Comparison of ENCODE assay signal across 27 cellular contexts in the genomic region with DNA sequence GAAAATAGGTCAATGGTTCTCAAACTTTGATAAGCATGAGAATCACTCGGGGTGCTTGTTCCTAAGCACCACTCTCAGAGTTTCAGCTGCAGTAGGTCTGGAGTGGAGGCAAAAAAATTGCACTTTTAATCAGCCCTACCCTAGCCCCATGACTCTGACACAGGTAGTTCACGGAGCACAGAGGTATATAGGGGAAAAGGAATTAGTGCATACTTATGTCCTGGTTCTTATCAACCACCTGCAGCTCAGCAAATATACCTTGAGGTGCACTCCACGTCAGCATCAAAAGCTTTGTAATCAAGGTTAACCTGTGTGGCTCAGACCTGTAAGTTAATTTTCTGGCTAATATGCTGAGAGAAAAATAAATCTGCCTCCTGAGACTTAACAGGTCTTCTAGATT.
DNase-seq lines count a peak whose midpoint lies in the region; ATAC-seq and TF ChIP-seq lines count a peak whose summit lies in the region.
"Had no signal": no experiment of that assay in that cellular context is flagged by ENCODE, and none has a peak within 500 bp of the region (broad histone marks: within the 10 kb centered on the region; RNA-seq: fewer than 3 reads in every experiment).

No MANE protein-coding gene starts in this region.

- POLR2A ChIA-PET in activated CD8-positive, alpha-beta T cell treated with anti-CD3 and anti-CD28 coated beads for 36 hours (lab: Charles Lee), result no interaction called here

- DNase-seq in DMS79 treated with DMSO at 0.1 percent for 48 hours (lab: John Stamatoyannopoulos, UW) (peak; percentile 45), DMS79 (lab: John Stamatoyannopoulos, UW) (no peak), NCI-H510A treated with DMSO at 0.1 percent for 48 hours (lab: John Stamatoyannopoulos, UW) (peak; percentile 66), left colon (no peak), upper lobe of right lung (no peak), activated gamma-delta T cell treated with Interleukin-2 at 50 U/mL for 16 hours (no peak)
- DNase-seq in activated CD8-positive, alpha-beta T cell treated with anti-CD3 and anti-CD28 coated beads for 36 hours, result no peak
- DNase-seq: 8988T; activated CD8-positive, alpha-beta T cell treated with anti-CD3 and anti-CD28 coated beads, Interleukin-2, amount 10 ng/mL, durations not matched to agents 7 days and 5 days; activated naive CD4-positive, alpha-beta T cell treated with anti-CD3 and anti-CD28 coated beads, Interleukin-2, amount 50 U/mL, for 16 hours; C1 segment of cervical spinal cord; esophagus squamous epithelium; islet precursor cell; MM.1S; NCI-H1105 treated with DMSO at 0.1 percent for 48 hours; nephron progenitor cell; Right ventricle myocardium superior; stimulated activated CD4-positive, alpha-beta T cell treated with anti-CD3 and anti-CD28 coated beads, Interleukin-15, amount 100 ng/mL, for 24 hours; substantia nigra; trophoblast cell had no signal

- no peaks in the 10 kb centered on the region for H3K36me3 ChIP-seq in upper lobe of right lung
- H3K36me3 ChIP-seq: esophagus squamous epithelium had no signal

- no peaks in the 10 kb centered on the region for H3K4me1 Mint-ChIP-seq in activated CD8-positive, alpha-beta T cell treated with anti-CD3 and anti-CD28 coated beads for 36 hours (ENCODE audit: low read depth)
- H3K4me1 Mint-ChIP-seq: stimulated activated effector memory CD8-positive, alpha-beta T cell treated with anti-CD3 and anti-CD28 coated beads, Interleukin-12 subunit alpha, Interleukin-12 subunit beta, amount 100 ng/mL, for 72 hours had no signal

- no peak for TF ChIP-seq CTCF in upper lobe of right lung (IDR thresholded peaks at IDR 0.05)
- no peak for TF ChIP-seq CTCF in activated CD8-positive, alpha-beta T cell treated with anti-CD3 and anti-CD28 coated beads for 36 hours (IDR thresholded peaks at IDR 0.05)

- H3K4me1 ChIP-seq in upper lobe of right lung, result no peaks in the 10 kb centered on the region

- ATAC-seq in left colon (peak; percentile 61), upper lobe of right lung (peak; percentile 94), HG03439 (IDR thresholded peaks at IDR 0.05; ENCODE audit: unreplicated experiment) (no peak)
- no peak for ATAC-seq in activated CD8-positive, alpha-beta T cell treated with anti-CD3 and anti-CD28 coated beads for 36 hours
- ATAC-seq: activated CD8-positive, alpha-beta T cell treated with anti-CD3 and anti-CD28 coated beads, Interleukin-2, amount 10 ng/mL, durations not matched to agents 7 days and 5 days; activated T-helper 17 cell treated with anti-CD3 and anti-CD28 coated beads, Interleukin-2, amount 50 U/mL, for 72 hours; HepG2; Panc1; stimulated activated effector memory CD8-positive, alpha-beta T cell treated with anti-CD3 and anti-CD28 coated beads, Interleukin-12 subunit alpha, Interleukin-12 subunit beta, amount 100 ng/mL, for 72 hours had no signal

- intact Hi-C loops in left colon (cut with DNase I, micrococcal nuclease), result no loop called here
- intact Hi-C loops in upper lobe of right lung (cut with DNase I), result no loop called here
- intact Hi-C loops in activated CD8-positive, alpha-beta T cell treated with anti-CD3 and anti-CD28 coated beads for 36 hours (cut with micrococcal nuclease), result no loop called here

- H3K27ac Mint-ChIP-seq in activated CD8-positive, alpha-beta T cell treated with anti-CD3 and anti-CD28 coated beads for 36 hours, result no peak overlapping the region
- H3K27ac Mint-ChIP-seq: activated CD8-positive, alpha-beta T cell treated with anti-CD3 and anti-CD28 coated beads, Interleukin-2, amount 10 ng/mL, durations not matched to agents 7 days and 5 days; activated T-helper 17 cell treated with anti-CD3 and anti-CD28 coated beads, Interleukin-2, amount 50 U/mL, for 72 hours; brain; nephron progenitor cell; stimulated activated effector memory CD8-positive, alpha-beta T cell treated with anti-CD3 and anti-CD28 coated beads, Interleukin-12 subunit alpha, Interleukin-12 subunit beta, amount 100 ng/mL, for 72 hours had no signal

- no peak overlapping the region for H3K4me3 Mint-ChIP-seq in activated CD8-positive, alpha-beta T cell treated with anti-CD3 and anti-CD28 coated beads for 36 hours
- H3K4me3 Mint-ChIP-seq: activated CD8-positive, alpha-beta T cell treated with anti-CD3 and anti-CD28 coated beads, Interleukin-2, amount 10 ng/mL, durations not matched to agents 7 days and 5 days; activated T-helper 17 cell treated with anti-CD3 and anti-CD28 coated beads, Interleukin-2, amount 50 U/mL, for 72 hours; brain; nephron progenitor cell; stimulated activated effector memory CD8-positive, alpha-beta T cell treated with anti-CD3 and anti-CD28 coated beads, Interleukin-12 subunit alpha, Interleukin-12 subunit beta, amount 100 ng/mL, for 72 hours had no signal

- peaks cover 2% of the 10 kb centered on the region for H3K9me3 Mint-ChIP-seq in activated CD8-positive, alpha-beta T cell treated with anti-CD3 and anti-CD28 coated beads for 36 hours
- H3K9me3 Mint-ChIP-seq: stimulated activated effector memory CD8-positive, alpha-beta T cell treated with anti-CD3 and anti-CD28 coated beads, Interleukin-12 subunit alpha, Interleukin-12 subunit beta, amount 100 ng/mL, for 72 hours had no signal

- no peak overlapping the region for H3K4me3 ChIP-seq in upper lobe of right lung
- H3K4me3 ChIP-seq: esophagus squamous epithelium had no signal

- H3K27me3 Mint-ChIP-seq in activated CD8-positive, alpha-beta T cell treated with anti-CD3 and anti-CD28 coated beads for 36 hours, result peaks cover 2% of the 10 kb centered on the region
- H3K27me3 Mint-ChIP-seq: brain had no signal

- peaks cover 6% of the 10 kb centered on the region for H3K9me3 ChIP-seq in upper lobe of right lung

- H3K27ac ChIP-seq in upper lobe of right lung, result no peak overlapping the region
- H3K27ac ChIP-seq: esophagus squamous epithelium, foreskin keratinocyte had no signal

- no peaks in the 10 kb centered on the region for H3K36me3 Mint-ChIP-seq in activated CD8-positive, alpha-beta T cell treated with anti-CD3 and anti-CD28 coated beads for 36 hours (ENCODE audit: low read depth)
- H3K36me3 Mint-ChIP-seq: brain; stimulated activated effector memory CD8-positive, alpha-beta T cell treated with anti-CD3 and anti-CD28 coated beads, Interleukin-12 subunit alpha, Interleukin-12 subunit beta, amount 100 ng/mL, for 72 hours had no signal

- H3K27me3 ChIP-seq in upper lobe of right lung, result no peaks in the 10 kb centered on the region
- H3K27me3 ChIP-seq: esophagus squamous epithelium, foreskin keratinocyte had no signal

- CTCF ChIA-PET in activated CD8-positive, alpha-beta T cell treated with anti-CD3 and anti-CD28 coated beads for 36 hours (lab: Charles Lee), result no interaction called here

Comparison
In these comparisons a context has a peak if more than half of its experiments do, and no peak if none do; other contexts are left out.
1. DNase-seq: peak in DMS79 treated with DMSO at 0.1 percent for 48 hours (single experiment) and NCI-H510A treated with DMSO at 0.1 percent for 48 hours (single experiment); none in DMS79 (single experiment), left colon (0 of 2), upper lobe of right lung (single experiment), activated gamma-delta T cell treated with Interleukin-2 at 50 U/mL for 16 hours (single experiment) and activated CD8-positive, alpha-beta T cell treated with anti-CD3 and anti-CD28 coated beads for 36 hours (single experiment).
2. ATAC-seq: peak in left colon (single experiment) and upper lobe of right lung (single experiment); none in HG03439 (single experiment) and activated CD8-positive, alpha-beta T cell treated with anti-CD3 and anti-CD28 coated beads for 36 hours (single experiment).